In the genomic region with DNA sequence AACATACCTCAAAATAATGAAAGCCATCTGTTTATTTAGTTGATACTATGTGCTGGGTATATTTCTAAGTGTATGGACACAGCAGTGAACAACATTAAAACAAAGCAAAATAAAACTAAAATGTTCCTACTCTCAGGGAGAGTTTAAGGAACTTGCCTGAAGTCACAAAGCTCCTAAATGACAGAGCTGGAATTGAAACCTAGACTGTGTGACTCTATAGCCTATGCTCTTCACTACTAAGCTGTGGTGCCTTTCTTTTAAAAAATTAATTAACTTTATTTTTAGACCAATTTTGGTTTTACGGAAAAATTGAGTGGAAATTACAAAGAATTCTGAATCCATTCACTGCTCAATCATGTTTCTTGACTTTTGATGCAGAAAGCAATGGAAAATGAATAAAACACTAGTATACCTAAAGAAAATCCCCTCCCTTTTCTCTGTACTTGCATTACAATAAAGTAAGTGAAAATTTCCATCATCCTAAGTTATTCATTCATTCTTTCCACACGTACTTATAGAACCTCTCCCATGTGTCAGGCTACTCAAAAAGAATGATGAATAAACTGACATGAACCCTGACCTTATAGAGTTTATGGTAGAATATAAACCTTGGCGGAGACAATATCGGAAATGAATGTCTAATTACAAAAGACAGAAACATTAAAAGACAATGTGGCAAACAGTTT, we compare ENCODE assay signal across 24 cellular contexts.
"Had no signal": no experiment of that assay in that cellular context is flagged by ENCODE, and none has a peak within 500 bp of the region (broad histone marks: within the 10 kb centered on the region; RNA-seq: fewer than 3 reads in every experiment).

No MANE protein-coding gene starts in this region.

- H3K4me3 Mint-ChIP-seq: activated naive CD8-positive, alpha-beta T cell treated with anti-CD3 and anti-CD28 coated beads, Interleukin-2, amount 10 ng/mL, durations not matched to agents 7 days and 5 days; T-helper 1 cell treated with Interleukin-12 subunit alpha and Interleukin-12 subunit beta and Interleukin-4 antibody, amounts not matched to agents 30 μg/mL and 1 μg/mL, for 36 hours; WTC11 had no signal

- H3K4me1 Mint-ChIP-seq: activated naive CD8-positive, alpha-beta T cell treated with anti-CD3 and anti-CD28 coated beads, Interleukin-2, amount 10 ng/mL, durations not matched to agents 7 days and 5 days; WTC11 had no signal

- H3K4me1 ChIP-seq: breast epithelium, Peyer's patch had no signal

- H3K27ac ChIP-seq: breast epithelium, Peyer's patch had no signal

- ATAC-seq: K562, WTC11 had no signal

- H3K4me3 ChIP-seq: breast epithelium, K562, Peyer's patch had no signal

- DNase-seq: activated CD4-positive, alpha-beta T cell treated with anti-CD3 and anti-CD28 coated beads for 4 hours; activated CD4-positive, alpha-beta T cell treated with anti-CD3 and anti-CD28 coated beads, Interleukin-2, amount 50 U/mL, for 48 hours; activated CD8-positive, alpha-beta memory T cell treated with anti-CD3 and anti-CD28 coated beads, Interleukin-2, amount 50 U/mL, for 4 hours; activated effector memory CD4-positive, alpha-beta T cell treated with Interleukin-2 at 50 U/mL for 16 hours; activated naive CD4-positive, alpha-beta T cell treated with Interleukin-2 at 50 U/mL for 16 hours; activated naive CD8-positive, alpha-beta T cell treated with anti-CD3 and anti-CD28 coated beads, Interleukin-2, amount 10 ng/mL, durations not matched to agents 7 days and 5 days; activated T-cell treated with anti-CD3 and anti-CD28 coated beads, Interleukin-2, amount 50 U/mL, for 1 hour; aorta; caudate nucleus; Karpas-422; MM.1S; NCI-H1105; NCI-H1436; NCI-H1694 treated with DMSO at 0.1 percent for 48 hours; NCI-H2029 treated with DMSO at 0.1 percent for 48 hours; NCI-H510A treated with DMSO at 0.1 percent for 48 hours; NCI-H69; NK-92 treated with Interleukin-12 subunit alpha and Interleukin-12 subunit beta, amount 100 ng/mL, for 24 hours; Peyer's patch; SHP77 had no signal

- H3K9me3 ChIP-seq: breast epithelium, Peyer's patch had no signal

- H3K27me3 ChIP-seq: breast epithelium, Peyer's patch had no signal

- H3K36me3 ChIP-seq: breast epithelium, Peyer's patch had no signal

- H3K36me3 Mint-ChIP-seq: WTC11 had no signal

- H3K27ac Mint-ChIP-seq: activated naive CD8-positive, alpha-beta T cell treated with anti-CD3 and anti-CD28 coated beads, Interleukin-2, amount 10 ng/mL, durations not matched to agents 7 days and 5 days; T-helper 1 cell treated with Interleukin-12 subunit alpha and Interleukin-12 subunit beta and Interleukin-4 antibody, amounts not matched to agents 30 μg/mL and 1 μg/mL, for 36 hours; WTC11 had no signal

- H3K27me3 Mint-ChIP-seq: activated naive CD8-positive, alpha-beta T cell treated with anti-CD3 and anti-CD28 coated beads, Interleukin-2, amount 10 ng/mL, durations not matched to agents 7 days and 5 days had no signal
